ENCODE assay signal across 31 cellular contexts in the genomic region with DNA sequence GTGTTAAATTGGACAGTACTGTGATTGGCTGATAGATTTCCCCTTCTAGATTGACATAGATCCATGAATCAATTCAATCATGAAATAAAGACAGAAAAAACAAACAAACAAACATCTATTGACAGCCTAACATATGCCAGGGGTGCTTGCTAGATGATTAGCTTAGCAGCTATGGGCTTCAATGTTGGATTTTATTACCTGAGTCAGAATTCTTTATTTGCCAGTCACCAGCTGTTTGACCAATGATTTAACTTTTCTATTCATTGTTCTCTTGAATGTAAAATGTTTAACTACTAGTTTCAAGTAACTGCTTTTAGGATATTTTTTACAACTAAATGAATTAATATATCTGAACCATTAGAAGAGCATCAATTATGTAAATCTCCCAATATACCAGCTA.
"Had no signal": no experiment of that assay in that cellular context is flagged by ENCODE, and none has a peak within 500 bp of the region (broad histone marks: within the 10 kb centered on the region; RNA-seq: fewer than 3 reads in every experiment).

No MANE protein-coding gene starts in this region.

- DNase-seq: activated CD4-positive, alpha-beta T cell treated with anti-CD3 and anti-CD28 coated beads for 48 hours; activated CD4-positive, alpha-beta T cell treated with anti-CD3 and anti-CD28 coated beads, Interleukin-2, amount 50 U/mL, for 48 hours; activated CD4-positive, CD25-positive, alpha-beta regulatory T cell treated with anti-CD3 and anti-CD28 coated beads, Interleukin-2, amount 50 U/mL, for 72 hours; activated CD8-positive, alpha-beta memory T cell treated with anti-CD3 and anti-CD28 coated beads, Interleukin-2, amount 10 ng/mL, durations not matched to agents 7 days and 5 days; activated effector memory CD4-positive, alpha-beta T cell treated with anti-CD3 and anti-CD28 coated beads, Interleukin-2, amount 50 U/mL, for 16 hours; activated naive CD4-positive, alpha-beta T cell treated with Interleukin-2 at 50 U/mL for 16 hours; activated naive CD8-positive, alpha-beta T cell treated with anti-CD3 and anti-CD28 coated beads, Interleukin-2, amount 50 U/mL, for 24 hours; activated T-cell treated with anti-CD3 and anti-CD28 coated beads, Interleukin-2, amount 50 U/mL, for 4 hours; amniotic stem cell; body of pancreas; Kasumi-1; KBM-7; MG63; MV-4-11; NCI-H1092 treated with DMSO at 0.1 percent for 48 hours; NCI-H1417 treated with DMSO at 0.1 percent for 48 hours; NCI-H1694; NCI-H2029; NCI-H2107; NCI-H345; NCI-H510A treated with DMSO at 0.1 percent for 48 hours; NCI-H82; Right ventricle myocardium superior; RPMI8226; SJCRH30; T-helper 17 cell; T-helper 9 cell had no signal

- H3K27ac ChIP-seq: ascending aorta, body of pancreas, SJCRH30 had no signal

- H3K9me3 ChIP-seq: ascending aorta, body of pancreas, MG63, SJCRH30 had no signal

- ATAC-seq: activated CD8-positive, alpha-beta memory T cell treated with anti-CD3 and anti-CD28 coated beads, Interleukin-2, amount 10 ng/mL, durations not matched to agents 7 days and 5 days; activated naive CD4-positive, alpha-beta T cell treated with anti-CD3 and anti-CD28 coated beads, Interleukin-2, amount 50 U/mL, for 72 hours; activated naive CD8-positive, alpha-beta T cell treated with anti-CD3 and anti-CD28 coated beads, Interleukin-2, amount 50 U/mL, for 24 hours; activated T-cell treated with anti-CD3 and anti-CD28 coated beads, Interleukin-2, amount 50 U/mL, for 4 hours; body of pancreas; Panc1; T-helper 17 cell; WTC11 had no signal

- H3K4me1 ChIP-seq: ascending aorta, body of pancreas, SJCRH30 had no signal

- H3K27me3 ChIP-seq: ascending aorta, body of pancreas, MG63, SJCRH30 had no signal

- H3K36me3 ChIP-seq: ascending aorta, MG63, SJCRH30 had no signal

- H3K4me3 ChIP-seq: ascending aorta, body of pancreas, MG63, SJCRH30 had no signal
